ENCODE assay signal across 1 cellular context in the genomic region with DNA sequence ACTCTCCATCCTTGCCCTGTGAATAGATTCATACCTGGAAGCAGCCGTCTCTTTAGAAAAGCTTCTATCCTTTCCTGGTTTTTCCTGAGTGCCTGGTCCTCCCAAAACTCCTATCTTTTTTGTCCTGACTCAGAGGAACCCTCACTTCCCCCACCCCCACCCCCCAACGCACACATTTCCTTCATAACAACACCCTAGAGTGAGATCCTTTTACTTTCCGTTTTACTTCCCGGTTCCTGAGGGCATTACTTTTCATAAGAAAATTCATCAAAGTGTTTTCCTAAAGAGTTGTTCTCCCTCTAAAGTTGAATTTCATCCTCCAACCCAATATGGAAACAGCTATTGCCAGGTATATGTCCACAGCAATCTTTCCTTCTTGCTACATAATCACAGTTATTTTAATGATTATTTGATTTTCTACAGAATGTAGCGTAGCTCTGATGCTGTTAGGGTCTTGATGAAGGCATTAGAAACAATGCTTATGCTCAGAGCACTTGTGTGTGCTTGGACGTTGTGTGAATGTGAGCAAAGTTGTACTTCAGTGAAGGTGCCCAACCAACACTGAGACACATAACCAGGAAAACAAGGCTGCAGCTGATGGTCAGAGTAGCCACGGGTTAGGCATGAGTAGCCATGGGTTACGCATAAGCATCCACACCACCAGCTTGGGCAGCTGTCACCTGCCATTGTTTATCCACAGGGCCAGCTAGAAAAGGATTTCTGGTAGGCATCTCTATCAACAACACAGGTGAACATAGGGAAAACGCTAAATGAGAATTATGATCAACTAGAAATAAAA.
TF ChIP-seq lines count a peak whose summit lies in the region.

No MANE protein-coding gene starts in this region.

TF ChIP-seq in GM12878, 131 proteins besides CTCF, POLR2A, EP300 and RAD21:
- TF ChIP-seq, protein P1, sequence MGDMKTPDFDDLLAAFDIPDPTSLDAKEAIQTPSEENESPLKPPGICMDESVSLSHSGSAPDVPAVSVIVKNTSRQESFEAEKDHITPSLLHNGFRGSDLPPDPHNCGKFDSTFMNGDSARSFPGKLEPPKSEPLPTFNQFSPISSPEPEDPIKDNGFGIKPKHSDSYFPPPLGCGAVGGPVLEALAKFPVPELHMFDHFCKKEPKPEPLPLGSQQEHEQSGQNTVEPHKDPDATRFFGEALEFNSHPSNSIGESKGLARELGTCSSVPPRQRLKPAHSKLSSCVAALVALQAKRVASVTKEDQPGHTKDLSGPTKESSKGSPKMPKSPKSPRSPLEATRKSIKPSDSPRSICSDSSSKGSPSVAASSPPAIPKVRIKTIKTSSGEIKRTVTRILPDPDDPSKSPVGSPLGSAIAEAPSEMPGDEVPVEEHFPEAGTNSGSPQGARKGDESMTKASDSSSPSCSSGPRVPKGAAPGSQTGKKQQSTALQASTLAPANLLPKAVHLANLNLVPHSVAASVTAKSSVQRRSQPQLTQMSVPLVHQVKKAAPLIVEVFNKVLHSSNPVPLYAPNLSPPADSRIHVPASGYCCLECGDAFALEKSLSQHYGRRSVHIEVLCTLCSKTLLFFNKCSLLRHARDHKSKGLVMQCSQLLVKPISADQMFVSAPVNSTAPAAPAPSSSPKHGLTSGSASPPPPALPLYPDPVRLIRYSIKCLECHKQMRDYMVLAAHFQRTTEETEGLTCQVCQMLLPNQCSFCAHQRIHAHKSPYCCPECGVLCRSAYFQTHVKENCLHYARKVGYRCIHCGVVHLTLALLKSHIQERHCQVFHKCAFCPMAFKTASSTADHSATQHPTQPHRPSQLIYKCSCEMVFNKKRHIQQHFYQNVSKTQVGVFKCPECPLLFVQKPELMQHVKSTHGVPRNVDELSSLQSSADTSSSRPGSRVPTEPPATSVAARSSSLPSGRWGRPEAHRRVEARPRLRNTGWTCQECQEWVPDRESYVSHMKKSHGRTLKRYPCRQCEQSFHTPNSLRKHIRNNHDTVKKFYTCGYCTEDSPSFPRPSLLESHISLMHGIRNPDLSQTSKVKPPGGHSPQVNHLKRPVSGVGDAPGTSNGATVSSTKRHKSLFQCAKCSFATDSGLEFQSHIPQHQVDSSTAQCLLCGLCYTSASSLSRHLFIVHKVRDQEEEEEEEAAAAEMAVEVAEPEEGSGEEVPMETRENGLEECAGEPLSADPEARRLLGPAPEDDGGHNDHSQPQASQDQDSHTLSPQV (IDR thresholded peaks at IDR 0.05), result no peak
- TF ChIP-seq POLR2AphosphoS2 (IDR thresholded peaks at IDR 0.05; ENCODE audit: low read depth, low read length) (no peak), CREM (IDR thresholded peaks at IDR 0.05; ENCODE audit: low read depth) (0 out of 2 replicates have a peak, but pooled peaks have one; percentile 11)
- TF ChIP-seq, protein P2, sequence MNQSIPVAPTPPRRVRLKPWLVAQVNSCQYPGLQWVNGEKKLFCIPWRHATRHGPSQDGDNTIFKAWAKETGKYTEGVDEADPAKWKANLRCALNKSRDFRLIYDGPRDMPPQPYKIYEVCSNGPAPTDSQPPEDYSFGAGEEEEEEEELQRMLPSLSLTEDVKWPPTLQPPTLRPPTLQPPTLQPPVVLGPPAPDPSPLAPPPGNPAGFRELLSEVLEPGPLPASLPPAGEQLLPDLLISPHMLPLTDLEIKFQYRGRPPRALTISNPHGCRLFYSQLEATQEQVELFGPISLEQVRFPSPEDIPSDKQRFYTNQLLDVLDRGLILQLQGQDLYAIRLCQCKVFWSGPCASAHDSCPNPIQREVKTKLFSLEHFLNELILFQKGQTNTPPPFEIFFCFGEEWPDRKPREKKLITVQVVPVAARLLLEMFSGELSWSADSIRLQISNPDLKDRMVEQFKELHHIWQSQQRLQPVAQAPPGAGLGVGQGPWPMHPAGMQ (IDR thresholded peaks at IDR 0.05; ENCODE audit: borderline replicate concordance), result no peak
